In the genomic region with DNA sequence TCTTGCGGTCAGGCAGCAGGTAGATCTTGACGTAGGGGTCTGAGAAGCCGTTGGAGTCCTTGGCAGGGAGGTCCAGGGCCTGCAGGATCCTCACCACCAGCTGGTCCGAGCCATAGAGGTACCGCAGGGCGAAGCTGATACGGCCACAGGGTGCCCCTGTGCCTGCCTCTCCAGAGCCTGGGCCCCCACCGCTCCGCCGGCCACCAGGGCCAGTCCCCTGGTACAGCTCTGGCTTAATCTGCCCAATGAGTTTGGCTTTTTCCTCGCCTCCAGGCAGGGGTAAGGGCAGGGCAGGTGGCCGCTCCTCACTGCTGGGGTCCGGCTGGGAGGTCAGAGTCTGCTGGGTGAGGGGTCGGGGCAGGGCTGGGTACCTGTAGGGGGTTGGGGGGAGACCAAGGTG, we compare ENCODE assay signal across 23 cellular contexts. TPM values are rescaled to one million over a fixed set of nuclear protein-coding genes. Genes with fewer than 3 reads are reported as not detected.
"Had no signal": no experiment of that assay in that cellular context is flagged by ENCODE, and none has a peak within 500 bp of the region (broad histone marks: within the 10 kb centered on the region; RNA-seq: fewer than 3 reads in every experiment).

No MANE protein-coding gene starts in this region.

- H3K4me3 ChIP-seq: SJCRH30 had no signal

- ATAC-seq: Panc1, PC-3, Right ventricle myocardium inferior, SK-N-SH treated with all-trans-retinoic acid at 6 μM for 48 hours had no signal

- FAIRE-seq: HTR-8/SVneo had no signal

- H3K36me3 ChIP-seq: SJCRH30 had no signal

- DNase-seq: KBM-7, NCI-H1092, NCI-H1436, NCI-H187, NCI-H2029, NCI-H2081 treated with DMSO at 0.1 percent for 48 hours, NCI-H2171, NCI-H226, NCI-H446, NCI-H510A, NCI-H524 treated with DMSO at 0.1 percent for 48 hours, NCI-H69, NCI-H774, PC-3, SHP77 treated with DMSO at 0.1 percent for 48 hours, SJCRH30 had no signal

- H3K27me3 ChIP-seq: SJCRH30 had no signal

- H3K27ac ChIP-seq: HL-60, SJCRH30 had no signal

RNA-seq across cellular contexts. Expression of gene SYT3, which starts 9.9 kb away (rescaled TPM):
- total RNA-seq: MCF 10A had no signal

RNA-seq across cellular contexts. Expression of gene C19orf81, which starts 19.4 kb away (rescaled TPM):
- total RNA-seq: LHCN-M2, MCF 10A, SJCRH30 had no signal
